ENCODE assay signal across 8 cellular contexts in genomic region chr11:68118753-68119448, GRCh38. TPM values are rescaled to one million over a fixed set of nuclear protein-coding genes. Genes with fewer than 3 reads are reported as not detected.
DNase-seq lines count a peak whose midpoint lies in the region; ATAC-seq and TF ChIP-seq lines count a peak whose summit lies in the region.

No MANE protein-coding gene starts in this region.

- H3K4me1 ChIP-seq in right lobe of liver: peaks cover 0 to 49% (median 22%) of the 10 kb centered on the region in 4 donors
- H3K4me1 ChIP-seq in upper lobe of right lung: peaks cover 57% of the 10 kb centered on the region

- H3K36me3 ChIP-seq in right lobe of liver: no peaks in the 10 kb centered on the region
- H3K36me3 ChIP-seq in upper lobe of right lung: no peaks in the 10 kb centered on the region

- H3K9me3 Mint-ChIP-seq in activated T-helper 2 cell treated with anti-CD3 and anti-CD28 coated beads, Interferon-gamma antibody, Interleukin-2, Interleukin-4, amounts not matched to agents 10 μg/mL and 5 μg/mL and 100 μg/mL, durations not matched to agents 14 hours and 24 hours and 36 hours: no peaks in the 10 kb centered on the region

- no peak for TF ChIP-seq POLR2A in right lobe of liver (IDR thresholded peaks at IDR 0.05)

- intact Hi-C loops in activated T-helper 2 cell treated with anti-CD3 and anti-CD28 coated beads, Interferon-gamma antibody, Interleukin-2, Interleukin-4, amounts not matched to agents 10 μg/mL and 5 μg/mL and 100 μg/mL, durations not matched to agents 14 hours and 24 hours and 36 hours (cut with micrococcal nuclease): no loop called here
- intact Hi-C loops in right lobe of liver (cut with DNase I) (no loop called here), upper lobe of right lung (cut with DNase I) (no loop called here)

- H3K4me3 Mint-ChIP-seq in activated T-helper 2 cell treated with anti-CD3 and anti-CD28 coated beads, Interferon-gamma antibody, Interleukin-2, Interleukin-4, amounts not matched to agents 10 μg/mL and 5 μg/mL and 100 μg/mL, durations not matched to agents 14 hours and 24 hours and 36 hours (ENCODE audit: low read depth): peak overlapping the region; percentile 51

- H3K36me3 Mint-ChIP-seq in activated T-helper 2 cell treated with anti-CD3 and anti-CD28 coated beads, Interferon-gamma antibody, Interleukin-2, Interleukin-4, amounts not matched to agents 10 μg/mL and 5 μg/mL and 100 μg/mL, durations not matched to agents 14 hours and 24 hours and 36 hours (ENCODE audit: low read depth): peaks cover 19% of the 10 kb centered on the region

- H3K27me3 Mint-ChIP-seq in activated T-helper 2 cell treated with anti-CD3 and anti-CD28 coated beads, Interferon-gamma antibody, Interleukin-2, Interleukin-4, amounts not matched to agents 10 μg/mL and 5 μg/mL and 100 μg/mL, durations not matched to agents 14 hours and 24 hours and 36 hours (ENCODE audit: low read depth): no peaks in the 10 kb centered on the region

- DNase-seq in activated T-helper 2 cell treated with anti-CD3 and anti-CD28 coated beads, Interferon-gamma antibody, Interleukin-2, Interleukin-4, amounts not matched to agents 10 μg/mL and 5 μg/mL and 100 μg/mL, durations not matched to agents 14 hours and 24 hours and 36 hours (ENCODE audit: low spot score): no peak
- DNase-seq in right lobe of liver (no peak), upper lobe of right lung (no peak), SK-N-DZ (ENCODE audit: low spot score) (no peak), OCI-M2 (lab: John Stamatoyannopoulos, UW; ENCODE audit: unreplicated experiment) (no peak)
- no peak for DNase-seq in stimulated activated CD4-positive, alpha-beta T cell treated with anti-CD3 and anti-CD28 coated beads, Interleukin-4, amount 100 ng/mL, for 4 hours

- WGBS in right lobe of liver (ENCODE audit: insufficient coverage, low coverage, low lambda C conversion rate, missing lambda C conversion rate): 4% methylated on average over 4 of the region's 4 CpGs

- ATAC-seq in GM21786 (IDR thresholded peaks at IDR 0.05; ENCODE audit: unreplicated experiment): peak; percentile 27
- no peak for ATAC-seq in right lobe of liver
- no peak for ATAC-seq in upper lobe of right lung

- H3K27me3 ChIP-seq in right lobe of liver (no peaks in the 10 kb centered on the region), upper lobe of right lung (no peaks in the 10 kb centered on the region)

- peaks cover 20% of the 10 kb centered on the region for H3K4me1 Mint-ChIP-seq in activated T-helper 2 cell treated with anti-CD3 and anti-CD28 coated beads, Interferon-gamma antibody, Interleukin-2, Interleukin-4, amounts not matched to agents 10 μg/mL and 5 μg/mL and 100 μg/mL, durations not matched to agents 14 hours and 24 hours and 36 hours (ENCODE audit: low read depth)

- TF ChIP-seq CTCF in 22Rv1 (IDR thresholded peaks at IDR 0.05): no peak
- no peak for TF ChIP-seq CTCF in right lobe of liver (IDR thresholded peaks at IDR 0.05)
- no peak for TF ChIP-seq CTCF in upper lobe of right lung (IDR thresholded peaks at IDR 0.05)

- H3K27ac ChIP-seq in 22Rv1: peak overlapping the region; percentile 37; the same call in 1 of the 2 replicates
- peak overlapping the region; percentile 75 to 100 (median 84) for H3K27ac ChIP-seq in right lobe of liver
- peak overlapping the region; percentile 44 for H3K27ac ChIP-seq in upper lobe of right lung

- no peak overlapping the region for H3K27ac Mint-ChIP-seq in activated T-helper 2 cell treated with anti-CD3 and anti-CD28 coated beads, Interferon-gamma antibody, Interleukin-2, Interleukin-4, amounts not matched to agents 10 μg/mL and 5 μg/mL and 100 μg/mL, durations not matched to agents 14 hours and 24 hours and 36 hours

- no peaks in the 10 kb centered on the region for H3K9me3 ChIP-seq in right lobe of liver
- H3K9me3 ChIP-seq in upper lobe of right lung: no peaks in the 10 kb centered on the region

- H3K4me3 ChIP-seq in right lobe of liver (peak overlapping the region; percentile 49 to 85 (median 74)), upper lobe of right lung (peak overlapping the region; percentile 61)

RNA-seq across cellular contexts. Expression of gene CHKA, which starts 2.3 kb away (rescaled TPM):
- 16.9 and 20.4 TPM in 2 replicates for total RNA-seq in activated T-helper 2 cell treated with anti-CD3 and anti-CD28 coated beads, Interferon-gamma antibody, Interleukin-2, Interleukin-4, amounts not matched to agents 10 μg/mL and 5 μg/mL and 100 μg/mL, durations not matched to agents 14 hours and 24 hours and 36 hours
- total RNA-seq in right lobe of liver: 10 to 100 TPM; 15.1 to 35.8 (median 28.5) TPM
- 53.3 TPM for total RNA-seq in upper lobe of right lung
- polyA plus RNA-seq in SK-N-DZ (2014; cell fraction: cytosol; rRNA removed): 38.9 and 43.1 TPM in 2 replicates
- 52.3 and 76.0 TPM in 2 replicates for polyA plus RNA-seq in SK-N-DZ (2014; cell fraction: nucleus; rRNA removed)
